10 cellular contexts compared by ENCODE assay signal in the genomic region with DNA sequence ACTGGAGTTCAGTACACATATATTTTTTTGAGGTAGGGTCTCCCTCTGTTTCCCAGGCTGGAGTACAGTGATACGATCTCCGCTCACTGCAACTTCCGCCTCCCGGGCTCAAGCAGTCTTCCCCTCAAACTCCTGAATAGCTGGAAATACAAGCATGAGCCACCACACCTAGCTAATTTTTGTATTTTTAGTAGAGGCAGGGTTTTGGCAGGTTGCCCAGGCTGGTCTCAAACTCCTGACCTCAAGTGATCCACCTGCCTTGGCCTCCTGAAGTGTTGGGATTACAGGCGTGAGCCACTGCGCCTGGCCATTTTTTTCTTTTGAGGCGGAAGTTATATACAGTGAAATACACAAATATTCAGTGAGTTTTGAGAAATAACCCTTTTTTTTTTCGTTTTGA. TPM values are rescaled to one million over a fixed set of nuclear protein-coding genes. Genes with fewer than 3 reads are reported as not detected.
"Had no signal": no experiment of that assay in that cellular context is flagged by ENCODE, and none has a peak within 500 bp of the region (broad histone marks: within the 10 kb centered on the region; RNA-seq: fewer than 3 reads in every experiment).

No MANE protein-coding gene starts in this region.

RNA-seq across cellular contexts. Expression of a gene that starts 46.9 kb away (rescaled TPM):
- total RNA-seq: cerebellum, esophagus mucosa, mammary epithelial cell, osteocyte, renal cortical epithelial cell, sigmoid colon, skeletal muscle tissue, stomach, subcutaneous adipose tissue, temporal lobe had no signal
- polyA plus RNA-seq: mammary epithelial cell had no signal
